2 cellular contexts compared by ENCODE assay signal in genomic region chr19:763869-764268, GRCh38.
TF ChIP-seq lines count a peak whose summit lies in the region.

No MANE protein-coding gene starts in this region.

TF ChIP-seq in A549, 52 proteins besides CTCF, POLR2A, EP300 and RAD21:
- TF ChIP-seq, protein P1, sequence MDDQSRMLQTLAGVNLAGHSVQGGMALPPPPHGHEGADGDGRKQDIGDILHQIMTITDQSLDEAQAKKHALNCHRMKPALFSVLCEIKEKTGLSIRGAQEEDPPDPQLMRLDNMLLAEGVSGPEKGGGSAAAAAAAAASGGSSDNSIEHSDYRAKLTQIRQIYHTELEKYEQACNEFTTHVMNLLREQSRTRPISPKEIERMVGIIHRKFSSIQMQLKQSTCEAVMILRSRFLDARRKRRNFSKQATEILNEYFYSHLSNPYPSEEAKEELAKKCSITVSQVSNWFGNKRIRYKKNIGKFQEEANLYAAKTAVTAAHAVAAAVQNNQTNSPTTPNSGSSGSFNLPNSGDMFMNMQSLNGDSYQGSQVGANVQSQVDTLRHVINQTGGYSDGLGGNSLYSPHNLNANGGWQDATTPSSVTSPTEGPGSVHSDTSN (IDR thresholded peaks at IDR 0.05), result no peak
- TF ChIP-seq ZFP36 (IDR thresholded peaks at IDR 0.05; ENCODE audit: borderline replicate concordance, partially characterized antibody), result peak; percentile 50

TF ChIP-seq in GM23338, 12 proteins besides CTCF, POLR2A, EP300 and RAD21:
- TF ChIP-seq, protein P2, sequence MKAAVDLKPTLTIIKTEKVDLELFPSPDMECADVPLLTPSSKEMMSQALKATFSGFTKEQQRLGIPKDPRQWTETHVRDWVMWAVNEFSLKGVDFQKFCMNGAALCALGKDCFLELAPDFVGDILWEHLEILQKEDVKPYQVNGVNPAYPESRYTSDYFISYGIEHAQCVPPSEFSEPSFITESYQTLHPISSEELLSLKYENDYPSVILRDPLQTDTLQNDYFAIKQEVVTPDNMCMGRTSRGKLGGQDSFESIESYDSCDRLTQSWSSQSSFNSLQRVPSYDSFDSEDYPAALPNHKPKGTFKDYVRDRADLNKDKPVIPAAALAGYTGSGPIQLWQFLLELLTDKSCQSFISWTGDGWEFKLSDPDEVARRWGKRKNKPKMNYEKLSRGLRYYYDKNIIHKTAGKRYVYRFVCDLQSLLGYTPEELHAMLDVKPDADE (IDR thresholded peaks at IDR 0.05), result no peak
- no peak for TF ChIP-seq ZNF462 (CRISPR knock-in tag; IDR thresholded peaks at IDR 0.05)
- no peak for TF ChIP-seq CREB1 (CRISPR knock-in tag; IDR thresholded peaks at IDR 0.05; ENCODE audit: low read depth)
- TF ChIP-seq EZH2phosphoT487 (IDR thresholded peaks at IDR 0.05; ENCODE audit: unreplicated experiment), result no peak
- no peak for TF ChIP-seq EZH2 (IDR thresholded peaks at IDR 0.05; ENCODE audit: low read depth, unreplicated experiment)
